1 cellular context compared by ENCODE assay signal in genomic region chr16:638836-639235, GRCh38.
TF ChIP-seq lines count a peak whose summit lies in the region.

No MANE protein-coding gene starts in this region.

TF ChIP-seq in HepG2, 621 proteins besides CTCF, POLR2A, EP300 and RAD21:
- TF ChIP-seq, protein P1, sequence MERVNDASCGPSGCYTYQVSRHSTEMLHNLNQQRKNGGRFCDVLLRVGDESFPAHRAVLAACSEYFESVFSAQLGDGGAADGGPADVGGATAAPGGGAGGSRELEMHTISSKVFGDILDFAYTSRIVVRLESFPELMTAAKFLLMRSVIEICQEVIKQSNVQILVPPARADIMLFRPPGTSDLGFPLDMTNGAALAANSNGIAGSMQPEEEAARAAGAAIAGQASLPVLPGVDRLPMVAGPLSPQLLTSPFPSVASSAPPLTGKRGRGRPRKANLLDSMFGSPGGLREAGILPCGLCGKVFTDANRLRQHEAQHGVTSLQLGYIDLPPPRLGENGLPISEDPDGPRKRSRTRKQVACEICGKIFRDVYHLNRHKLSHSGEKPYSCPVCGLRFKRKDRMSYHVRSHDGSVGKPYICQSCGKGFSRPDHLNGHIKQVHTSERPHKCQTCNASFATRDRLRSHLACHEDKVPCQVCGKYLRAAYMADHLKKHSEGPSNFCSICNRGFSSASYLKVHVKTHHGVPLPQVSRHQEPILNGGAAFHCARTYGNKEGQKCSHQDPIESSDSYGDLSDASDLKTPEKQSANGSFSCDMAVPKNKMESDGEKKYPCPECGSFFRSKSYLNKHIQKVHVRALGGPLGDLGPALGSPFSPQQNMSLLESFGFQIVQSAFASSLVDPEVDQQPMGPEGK (CRISPR knock-in tag; IDR thresholded peaks at IDR 0.05) = 0 out of 2 replicates have a peak, but pooled peaks have one; percentile 36
- TF ChIP-seq ZFP36L2 (CRISPR knock-in tag; IDR thresholded peaks at IDR 0.05) = no peak
